8 cellular contexts compared by ENCODE assay signal in genomic region chr14:58395815-58396626, GRCh38. TPM values are rescaled to one million over a fixed set of nuclear protein-coding genes. Genes with fewer than 3 reads are reported as not detected.
A peak's percentile ranks its signal among the peaks of the same experiment; 100 is the strongest.
DNase-seq lines count a peak whose midpoint lies in the region; ATAC-seq and TF ChIP-seq lines count a peak whose summit lies in the region.

Gene TOMM20L (plus strand): TSS chr14:58395930. CDS start chr14:58395958, 28 bp downstream.

- H3K27ac ChIP-seq in muscle layer of colon (ENCODE audit: low read depth, low read length): peak within 1 kb of the TSS; percentile 61

- no peaks in the 10 kb centered on the region for H3K27me3 ChIP-seq in BE2C
- no peaks in the 10 kb centered on the region for H3K27me3 ChIP-seq in muscle layer of colon (ENCODE audit: control insufficient read depth in 1 of 2, insufficient read depth in 2 of 2, low read length in 2 of 2)

- peak within 1 kb of the TSS; percentile 47 for H3K4me3 ChIP-seq in BE2C (ENCODE audit: low read depth, low read length)
- H3K4me3 ChIP-seq in muscle layer of colon (ENCODE audit: low read depth in 1 of 2, low read length in 2 of 2): peak within 1 kb of the TSS; percentile 67 to 80

- H3K9ac ChIP-seq in muscle layer of colon (ENCODE audit: low read length): peak within 1 kb of the TSS; percentile 39

- TF ChIP-seq POLR2A in GM18951 (IDR thresholded peaks at IDR 0.05; ENCODE audit: extremely low read depth, insufficient read depth, insufficient read length) (peak; percentile 36), erythroblast (IDR thresholded peaks at IDR 0.05; ENCODE audit: low read length) (peak; percentile 34)

- H3K4me1 ChIP-seq in BE2C (no peaks in the 10 kb centered on the region), muscle layer of colon (ENCODE audit: insufficient read depth, low read length) (no peaks in the 10 kb centered on the region)

- H3K9me3 ChIP-seq in BE2C (no peaks in the 10 kb centered on the region; the same call in 1 of the 2 replicates), muscle layer of colon (ENCODE audit: low read length) (no peaks in the 10 kb centered on the region)

- DNase-seq in BE2C (peak; percentile 81), NCI-H748 (lab: John Stamatoyannopoulos, UW; ENCODE audit: unreplicated experiment) (peak; percentile 85), activated T-cell treated with anti-CD3 and anti-CD28 coated beads for 48 hours (ENCODE audit: low read depth) (peak; percentile 78), erythroblast (lab: John Stamatoyannopoulos, UW) (peak; percentile 83 to 89)
- peak; percentile 45 for DNase-seq in stimulated activated CD8-positive, alpha-beta memory T cell treated with anti-CD3 and anti-CD28 coated beads, Interleukin-7, amount 100 ng/mL, for 24 hours (ENCODE audit: low read depth)

- no peaks in the 10 kb centered on the region for H3K36me3 ChIP-seq in BE2C
- no peaks in the 10 kb centered on the region for H3K36me3 ChIP-seq in muscle layer of colon (ENCODE audit: insufficient read depth, low read length)

- in situ Hi-C loops in GM18951 (cut with MboI; ENCODE audit: low sequenced_read_pairs, unreplicated experiment): no loop called here

- peak; percentile 92 for ATAC-seq in HG03159 (IDR thresholded peaks at IDR 0.05; ENCODE audit: unreplicated experiment)

- peak; percentile 31; the same call in 1 of the 2 replicates for TF ChIP-seq CTCF in BE2C (IDR thresholded peaks at IDR 0.05; ENCODE audit: low read depth, low read length)

RNA-seq across cellular contexts. Expression of gene TOMM20L, which starts in this region (rescaled TPM):
- polyA plus RNA-seq in BE2C (2012; ENCODE audit: insufficient read depth, insufficient read length, low read depth): 1.1 TPM

Comparison
In these comparisons a context has a peak if more than half of its experiments do, and no peak if none do; other contexts are left out.
1. Peak in every context shown above with its lines: DNase-seq, ATAC-seq, H3K4me3 ChIP-seq and H3K27ac ChIP-seq.